ENCODE assay signal across 8 cellular contexts in genomic region chr22:38353142-38353629, GRCh38. TPM values are rescaled to one million over a fixed set of nuclear protein-coding genes. Genes with fewer than 3 reads are reported as not detected.
A peak's percentile ranks its signal among the peaks of the same experiment; 100 is the strongest.
DNase-seq lines count a peak whose midpoint lies in the region; ATAC-seq and TF ChIP-seq lines count a peak whose summit lies in the region.

No MANE protein-coding gene starts in this region.

- ATAC-seq in HG03045 (IDR thresholded peaks at IDR 0.05; ENCODE audit: unreplicated experiment), result peak; percentile 46
- ATAC-seq in left ventricle myocardium superior, result peak; percentile 81
- peak; percentile 63 to 85 for ATAC-seq in gastrocnemius medialis
- ATAC-seq in HG03439 (IDR thresholded peaks at IDR 0.05; ENCODE audit: unreplicated experiment), result no peak

- TF ChIP-seq CTCF in Calu3 (IDR thresholded peaks at IDR 0.05; ENCODE audit: unreplicated experiment) (peak; percentile 92), gastrocnemius medialis (IDR thresholded peaks at IDR 0.05 in 4 of 5, conservative IDR thresholded peaks at IDR 0.05 in 1 of 5) (peak; percentile 96 to 99 (median 99))

- H3K4me1 ChIP-seq in gastrocnemius medialis, result peaks cover 0 to 12% of the 10 kb centered on the region in 2 donors

- no peaks in the 10 kb centered on the region for H3K9me3 ChIP-seq in gastrocnemius medialis

- no peak overlapping the region for H3K4me3 ChIP-seq in gastrocnemius medialis

- H3K4me1 Mint-ChIP-seq in Calu3 (ENCODE audit: low read depth, unreplicated experiment), result no peaks in the 10 kb centered on the region

- CTCF ChIA-PET in Calu3 (lab: Charles Lee), result interaction anchor here (1.3 kb wide), 1 partner anchor 301 kb away, joined by 3 read pairs; no protein-coding TSS in a partner anchor

- peak overlapping the region in 2 of 4 donors; percentile 16 to 44 for H3K27ac ChIP-seq in gastrocnemius medialis

- H3K27me3 Mint-ChIP-seq in Calu3 (ENCODE audit: unreplicated experiment), result no peaks in the 10 kb centered on the region

- H3K36me3 Mint-ChIP-seq in Calu3 (ENCODE audit: insufficient read depth, unreplicated experiment), result peaks cover 11% of the 10 kb centered on the region

- no TSS peak for BruUV-seq in Calu3 (replicated peaks; lab: Mats Ljungman, UMichigan)

- no peaks in the 10 kb centered on the region for H3K9me3 Mint-ChIP-seq in Calu3 (ENCODE audit: low read depth, unreplicated experiment)

- no peak for TF ChIP-seq POLR2A in gastrocnemius medialis (IDR thresholded peaks at IDR 0.05)

- H3K27me3 ChIP-seq in gastrocnemius medialis, result no peaks in the 10 kb centered on the region

- no peaks in the 10 kb centered on the region for H3K36me3 ChIP-seq in gastrocnemius medialis

- in situ Hi-C loops in gastrocnemius medialis (cut with MboI; ENCODE audit: low sequenced_read_pairs in 4 of 4), result loop anchor here (5.0 to 25.0 kb wide), 6 partner anchors 88 to 308 kb away; partner anchors contain the start of genes BAIAP2L2 (in 4 of the 4) and TMEM184B (in 1 of the 4)

- no peak overlapping the region for H3K27ac Mint-ChIP-seq in Calu3 (ENCODE audit: unreplicated experiment)

- no peak overlapping the region for H3K4me3 Mint-ChIP-seq in Calu3 (ENCODE audit: low read depth, unreplicated experiment)

- intact Hi-C loops in Calu3 (cut with micrococcal nuclease; ENCODE audit: unreplicated experiment) (loop anchor here (5.0 kb wide), 1 partner anchor 301 kb away; no protein-coding TSS in a partner anchor), left ventricle myocardium superior (cut with micrococcal nuclease) (no loop called here), gastrocnemius medialis (cut with DNase I; ENCODE audit: low total_unique reads) (loop anchor here (1.0 to 5.0 kb wide), 4 partner anchors 56 to 301 kb away; partner anchors contain the start of gene BAIAP2L2)

- DNase-seq in Calu3 (peak; percentile 81), SW480 (ENCODE audit: low spot score) (peak; percentile 55), left ventricle myocardium superior (peak; percentile 87), gastrocnemius medialis (peak; percentile 30 to 55), NK-92 (lab: John Stamatoyannopoulos, UW; ENCODE audit: unreplicated experiment) (no peak)
- DNase-seq in activated naive CD8-positive, alpha-beta T cell treated with anti-CD3 and anti-CD28 coated beads, Interleukin-2, amount 50 U/mL, for 16 hours (ENCODE audit: low read depth, low spot score), result peak; percentile 29

RNA-seq across cellular contexts. Expression of gene CSNK1E, which starts 36.0 kb away (rescaled TPM):
- 172 and 178 TPM in 2 replicates for total RNA-seq in Calu3 (2022)
- total RNA-seq in left ventricle myocardium superior, result 72.6 TPM
- total RNA-seq in gastrocnemius medialis, result 10 to 100 TPM; 29.8 to 66.3 (median 40.3) TPM
